In genomic region chr21:44846201-44846484, GRCh38 we compare ENCODE assay signal across 1 cellular context.
TF ChIP-seq lines count a peak whose summit lies in the region.

No MANE protein-coding gene starts in this region.

TF ChIP-seq in endothelial cell of umbilical vein, 7 proteins besides CTCF, POLR2A, EP300 and RAD21:
- TF ChIP-seq POLR2AphosphoS5 (IDR thresholded peaks at IDR 0.05; ENCODE audit: insufficient read depth, low read depth, low read length), result no peak
- TF ChIP-seq FOS (IDR thresholded peaks at IDR 0.05; ENCODE audit: borderline replicate concordance, insufficient read depth, low read length), result no peak
- TF ChIP-seq JUN (IDR thresholded peaks at IDR 0.05; ENCODE audit: borderline replicate concordance, insufficient read depth, insufficient read length, low read depth), result no peak
- TF ChIP-seq GATA2 (IDR thresholded peaks at IDR 0.05; ENCODE audit: insufficient read depth, insufficient read length, low read depth, low read length), result no peak
- no peak for TF ChIP-seq EZH2 (IDR thresholded peaks at IDR 0.05; ENCODE audit: borderline replicate concordance, low read depth, low read length, severe bottlenecking)
